10 cellular contexts compared by ENCODE assay signal in the genomic region with DNA sequence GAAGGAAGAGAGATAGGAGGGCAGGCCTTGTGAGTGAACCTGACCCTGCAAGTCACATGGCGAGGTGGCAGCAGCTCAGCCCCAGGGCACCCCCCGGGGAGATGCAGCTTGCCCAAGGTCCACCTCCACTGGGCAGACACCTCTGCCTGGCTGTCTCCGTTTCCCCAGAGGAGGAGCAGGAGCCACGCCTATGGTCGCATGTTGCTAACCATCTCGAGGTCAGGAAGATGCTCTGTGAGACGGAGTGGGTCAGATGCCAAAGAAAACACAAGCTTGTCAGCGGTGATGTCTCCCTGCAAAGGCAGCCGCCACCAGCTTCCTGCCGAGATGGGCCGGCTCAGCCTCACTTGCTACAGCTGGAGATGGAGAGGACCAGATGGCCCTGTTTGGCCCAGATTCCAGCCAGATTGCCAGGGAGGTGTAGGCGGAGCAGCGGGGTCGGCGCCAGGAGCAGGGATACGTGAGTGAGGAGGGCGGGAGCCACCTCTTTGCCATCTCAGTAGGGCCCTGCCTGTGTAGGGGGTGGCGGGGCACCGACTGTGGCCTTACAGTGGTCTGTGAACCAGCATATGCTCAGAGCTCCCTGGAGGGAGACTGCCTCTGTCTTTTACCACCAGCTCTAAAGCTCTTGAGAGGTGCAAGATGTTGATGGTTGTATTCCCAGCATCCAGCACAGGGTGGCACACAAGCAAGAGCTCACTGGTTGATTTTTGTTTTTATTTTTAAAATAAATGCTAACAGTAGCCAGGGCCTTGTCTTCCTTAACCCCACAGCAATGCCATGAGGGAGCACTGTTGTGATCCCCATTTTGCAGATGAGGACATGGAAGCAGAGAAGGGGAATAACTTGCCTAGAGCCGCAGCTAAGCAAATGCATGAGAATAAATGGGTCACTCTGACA. TPM values are rescaled to one million over a fixed set of nuclear protein-coding genes. Genes with fewer than 3 reads are reported as not detected.
DNase-seq lines count a peak whose midpoint lies in the region; ATAC-seq lines count a peak whose summit lies in the region.
"Had no signal": no experiment of that assay in that cellular context is flagged by ENCODE, and none has a peak within 500 bp of the region (broad histone marks: within the 10 kb centered on the region; RNA-seq: fewer than 3 reads in every experiment).

No MANE protein-coding gene starts in this region.

- H3K9me3 Mint-ChIP-seq in naive thymus-derived CD4-positive, alpha-beta T cell: peaks cover 0 to 4% (median 0%) of the 10 kb centered on the region in 11 donors

- POLR2A ChIA-PET in naive thymus-derived CD4-positive, alpha-beta T cell (lab: Charles Lee): interaction anchor here (1.2 kb wide), 1 partner anchor 10 kb away, joined by 3 read pairs; no protein-coding TSS in a partner anchor

- H3K27ac Mint-ChIP-seq in naive thymus-derived CD4-positive, alpha-beta T cell: peak overlapping the region; percentile 52 to 85 (median 76)

- H3K27me3 ChIP-seq in naive thymus-derived CD4-positive, alpha-beta T cell (ENCODE audit: control insufficient read depth in 2 of 2, insufficient read depth in 2 of 2, low read length in 2 of 2): no peaks in the 10 kb centered on the region
- H3K27me3 ChIP-seq: pancreas, testis had no signal

- peak overlapping the region in 2 of 10 donors; percentile 15 to 54 for H3K4me3 Mint-ChIP-seq in naive thymus-derived CD4-positive, alpha-beta T cell

- intact Hi-C loops in naive thymus-derived CD4-positive, alpha-beta T cell (cut with micrococcal nuclease): no loop called here

- H3K27ac ChIP-seq in naive thymus-derived CD4-positive, alpha-beta T cell (ENCODE audit: low read depth, low read length): no peak overlapping the region
- H3K27ac ChIP-seq: pancreas, testis had no signal

- H3K36me3 ChIP-seq in naive thymus-derived CD4-positive, alpha-beta T cell (ENCODE audit: control insufficient read depth in 2 of 3, insufficient read depth in 3 of 3, low read length in 3 of 3): no peaks in the 10 kb centered on the region
- H3K36me3 ChIP-seq: pancreas had no signal

- H3K4me3 ChIP-seq in naive thymus-derived CD4-positive, alpha-beta T cell (ENCODE audit: low read length): no peak overlapping the region
- H3K4me3 ChIP-seq: pancreas, testis had no signal

- no peaks in the 10 kb centered on the region for H3K27me3 Mint-ChIP-seq in naive thymus-derived CD4-positive, alpha-beta T cell

- peaks cover 5 to 15% of the 10 kb centered on the region in 2 donors for H3K4me1 ChIP-seq in naive thymus-derived CD4-positive, alpha-beta T cell (ENCODE audit: control insufficient read depth in 2 of 2, insufficient read depth in 2 of 2, low read length in 2 of 2)
- H3K4me1 ChIP-seq: pancreas, testis had no signal

- H3K36me3 Mint-ChIP-seq in naive thymus-derived CD4-positive, alpha-beta T cell: peaks cover 0 to 23% (median 6%) of the 10 kb centered on the region in 5 donors

- ATAC-seq in naive thymus-derived CD4-positive, alpha-beta T cell: peak; percentile 31
- ATAC-seq in HG03108 (IDR thresholded peaks at IDR 0.05; ENCODE audit: unreplicated experiment) (no peak), GM18907 (IDR thresholded peaks at IDR 0.05; ENCODE audit: unreplicated experiment) (no peak)

- DNase-seq in NCI-H1105 treated with DMSO at 0.1 percent for 48 hours (lab: John Stamatoyannopoulos, UW): peak; percentile 20
- DNase-seq in NCI-H1105 (lab: John Stamatoyannopoulos, UW): no peak
- peak; percentile 81 for DNase-seq in NCI-H2196 (lab: John Stamatoyannopoulos, UW; ENCODE audit: unreplicated experiment)
- peak in 53 of 58 donors; percentile 29 to 90 (median 65) for DNase-seq in anterior cingulate cortex (lab: John Stamatoyannopoulos, UW)
- no peak for DNase-seq in naive thymus-derived CD4-positive, alpha-beta T cell
- DNase-seq in cortex of kidney (lab: John Stamatoyannopoulos, UW): no peak
- DNase-seq: testis had no signal

- peaks cover 26 to 64% (median 32%) of the 10 kb centered on the region in 7 donors for H3K4me1 Mint-ChIP-seq in naive thymus-derived CD4-positive, alpha-beta T cell

- CTCF ChIA-PET in naive thymus-derived CD4-positive, alpha-beta T cell (lab: Charles Lee): interaction anchor here (1.4 kb wide), 1 partner anchor 9 kb away, joined by 6 read pairs; no protein-coding TSS in a partner anchor

- H3K9me3 ChIP-seq in naive thymus-derived CD4-positive, alpha-beta T cell (ENCODE audit: control insufficient read depth in 2 of 3, low read length in 3 of 3): no peaks in the 10 kb centered on the region
- H3K9me3 ChIP-seq: pancreas, testis had no signal

RNA-seq across cellular contexts. Expression of a gene that starts 42.9 kb away (rescaled TPM):
- total RNA-seq in naive thymus-derived CD4-positive, alpha-beta T cell: 10 to 100 TPM in 1 of 5 experiments, 1 to 10 TPM in 4; 1.4 to 11.1 (median 1.8) TPM
- 1 to 10 TPM in 1 of 2 donors, under 1 TPM in 1; 0.82 to 2.0 TPM for polyA plus RNA-seq in naive thymus-derived CD4-positive, alpha-beta T cell

Comparison
In these comparisons a context has a peak if more than half of its experiments do, and no peak if none do; other contexts are left out.
1. DNase-seq: peak in NCI-H1105 treated with DMSO at 0.1 percent for 48 hours (single experiment), NCI-H2196 (single experiment) and anterior cingulate cortex (53 of 58); none in NCI-H1105 (single experiment), naive thymus-derived CD4-positive, alpha-beta T cell (0 of 9) and cortex of kidney (single experiment).